In genomic region chr1:13725714-13726175, GRCh38 we compare ENCODE assay signal across 8 cellular contexts. TPM values are rescaled to one million over a fixed set of nuclear protein-coding genes. Genes with fewer than 3 reads are reported as not detected.
DNase-seq lines count a peak whose midpoint lies in the region; ATAC-seq and TF ChIP-seq lines count a peak whose summit lies in the region.

No MANE protein-coding gene starts in this region.

- TF ChIP-seq POLR2A in heart left ventricle (IDR thresholded peaks at IDR 0.05) = no peak

- H3K27me3 ChIP-seq in heart left ventricle = no peaks in the 10 kb centered on the region
- no peaks in the 10 kb centered on the region for H3K27me3 ChIP-seq in RWPE2 (ENCODE audit: insufficient read depth, poor library complexity, severe bottlenecking)
- H3K27me3 ChIP-seq in thoracic aorta (replicated peaks; ENCODE audit: insufficient read depth) = no peaks in the 10 kb centered on the region

- no peaks in the 10 kb centered on the region for H3K9me3 ChIP-seq in heart left ventricle
- no peaks in the 10 kb centered on the region for H3K9me3 ChIP-seq in RWPE2 (ENCODE audit: severe bottlenecking)
- H3K9me3 ChIP-seq in thoracic aorta = no peaks in the 10 kb centered on the region

- H3K27ac ChIP-seq in heart left ventricle = no peak overlapping the region
- H3K27ac ChIP-seq in RWPE2 (ENCODE audit: poor library complexity, severe bottlenecking) = no peak overlapping the region
- H3K27ac ChIP-seq in thoracic aorta = no peak overlapping the region

- H3K36me3 ChIP-seq in heart left ventricle (no peaks in the 10 kb centered on the region), RWPE2 (ENCODE audit: low read depth) (no peaks in the 10 kb centered on the region), thoracic aorta (no peaks in the 10 kb centered on the region)

- H3K4me3 ChIP-seq in heart left ventricle (no peak overlapping the region), RWPE2 (ENCODE audit: severe bottlenecking) (no peak overlapping the region), thoracic aorta (no peak overlapping the region)

- WGBS in heart left ventricle, 4 donors = 64 to 74% (median 66%) methylated on average over 4 of the region's 4 CpGs

- H3K4me1 ChIP-seq in heart left ventricle (peaks cover 0 to 22% (median 0%) of the 10 kb centered on the region in 12 donors), RWPE2 (ENCODE audit: insufficient read depth, poor library complexity, severe bottlenecking) (no peaks in the 10 kb centered on the region), thoracic aorta (ENCODE audit: control insufficient read depth in 1 of 2, low read depth in 2 of 2) (no peaks in the 10 kb centered on the region)

- intact Hi-C loops in heart left ventricle (cut with DNase I) (loop anchor here in 2 of 10 donors (5.0 to 10.0 kb wide), 2 partner anchors 61 to 1342 kb away; no protein-coding TSS in a partner anchor), cardiac septum (cut with DNase I) (no loop called here)

- DNase-seq in heart left ventricle = no peak
- no peak for DNase-seq in cardiac septum (ENCODE audit: low spot score)
- no peak for DNase-seq in RWPE2 (ENCODE audit: low spot score)
- peak; percentile 22 for DNase-seq in amniotic stem cell (lab: John Stamatoyannopoulos, UW)
- DNase-seq in left kidney (ENCODE audit: low read depth, low spot score) = peak; percentile 56
- no peak for DNase-seq in thoracic aorta (ENCODE audit: low spot score)
- no peak for DNase-seq in NOMO-1 treated with dmso at 0.1 percent for 144 hours (lab: John Stamatoyannopoulos, UW; ENCODE audit: unreplicated experiment)

- ATAC-seq in heart left ventricle = peak in 1 of 4 donors; percentile 52
- ATAC-seq in RWPE2 (ENCODE audit: low read depth) = peak; percentile 31; the same call in 1 of the 3 replicates
- no peak for ATAC-seq in thoracic aorta (ENCODE audit: insufficient number of reproducible peaks, low FRiP score, low read depth)
- no peak for ATAC-seq in GM21717 (IDR thresholded peaks at IDR 0.05; ENCODE audit: unreplicated experiment)

- TF ChIP-seq CTCF in heart left ventricle (IDR thresholded peaks at IDR 0.05) = peak in 7 of 12 donors; percentile 13 to 41 (median 31)
- TF ChIP-seq CTCF in RWPE2 (IDR thresholded peaks at IDR 0.05; ENCODE audit: poor library complexity, severe bottlenecking) = peak; percentile 52
- TF ChIP-seq CTCF in thoracic aorta (IDR thresholded peaks at IDR 0.05) = peak; percentile 38

RNA-seq across cellular contexts. Expression of gene PRDM2, which starts 25.8 kb away (rescaled TPM):
- 10 to 100 TPM; 22.8 to 52.7 (median 38.8) TPM for total RNA-seq in heart left ventricle
- polyA plus RNA-seq in heart left ventricle = 10 to 100 TPM; 16.1 to 19.3 TPM
- total RNA-seq in cardiac septum = 44.5 TPM
- total RNA-seq in thoracic aorta = 10 to 100 TPM; 43.0 to 45.4 TPM

Comparison
In these comparisons a context has a peak if more than half of its experiments do, and no peak if none do; other contexts are left out.
1. DNase-seq: peak in amniotic stem cell (single experiment) and left kidney (single experiment); none in heart left ventricle (0 of 5), cardiac septum (single experiment), RWPE2 (single experiment), thoracic aorta (single experiment) and NOMO-1 treated with dmso at 0.1 percent for 144 hours (single experiment).
2. Peak in every context shown above with its lines, with median percentiles within 50 percentile points of each other: CTCF ChIP-seq.